9 cellular contexts compared by ENCODE assay signal in the genomic region with DNA sequence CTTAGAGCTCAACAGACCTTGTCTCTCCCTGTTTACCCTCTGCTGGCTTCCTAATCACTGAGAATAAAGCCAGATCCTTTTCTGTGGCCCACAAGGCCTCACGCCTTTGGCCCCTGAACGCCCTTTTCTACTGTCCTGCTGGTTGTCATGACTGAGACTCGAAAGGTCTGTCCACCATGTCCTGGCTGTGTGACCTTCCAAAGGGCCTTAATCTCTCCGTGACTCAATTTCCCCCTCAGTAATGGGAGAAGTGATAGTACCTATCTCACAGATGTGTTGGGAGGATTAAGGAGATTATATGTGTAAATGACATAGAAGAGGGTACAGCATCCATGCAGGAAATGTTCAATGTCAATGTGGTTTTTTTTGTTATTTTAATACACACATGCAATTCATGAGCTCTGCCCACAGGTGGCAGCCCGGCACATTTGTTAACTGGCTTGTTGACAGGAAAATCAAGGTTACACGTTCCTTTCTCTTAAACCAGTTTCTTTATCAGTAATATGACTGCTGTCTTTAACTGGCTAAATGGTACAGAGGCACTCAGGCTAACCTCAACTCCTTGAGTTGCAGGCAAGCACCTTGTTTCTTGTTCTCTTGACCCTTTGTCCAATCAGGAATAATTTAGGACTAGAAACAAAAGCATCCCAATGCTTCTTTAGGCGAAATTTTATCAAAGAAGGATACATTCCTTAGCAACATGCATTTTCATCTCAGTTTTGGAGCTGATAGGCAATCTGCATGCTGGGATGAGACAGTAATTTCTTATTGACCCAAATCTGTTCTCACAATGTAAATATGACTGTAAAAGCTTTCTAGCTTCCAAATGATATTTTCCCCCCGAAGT. TPM values are rescaled to one million over a fixed set of nuclear protein-coding genes. Genes with fewer than 3 reads are reported as not detected.
DNase-seq lines count a peak whose midpoint lies in the region; ATAC-seq, FAIRE-seq and TF ChIP-seq lines count a peak whose summit lies in the region.
"Had no signal": no experiment of that assay in that cellular context is flagged by ENCODE, and none has a peak within 500 bp of the region (broad histone marks: within the 10 kb centered on the region; RNA-seq: fewer than 3 reads in every experiment).

No MANE protein-coding gene starts in this region.

- no peaks in the 10 kb centered on the region for H4K20me1 ChIP-seq in SK-N-SH (ENCODE audit: insufficient read depth)

- peak; percentile 73 for TF ChIP-seq RAD21 in SK-N-SH (IDR thresholded peaks at IDR 0.05; ENCODE audit: low read length)

- no peak overlapping the region for H3K9ac ChIP-seq in SK-N-SH

- H2AFZ ChIP-seq in SK-N-SH (ENCODE audit: low read depth): no peak overlapping the region

- H3K9me3 ChIP-seq in SK-N-SH (no peaks in the 10 kb centered on the region), left ventricle myocardium inferior (replicated peaks) (no peaks in the 10 kb centered on the region), small intestine (ENCODE audit: control insufficient read depth, low read depth) (no peaks in the 10 kb centered on the region)
- H3K9me3 ChIP-seq: SJSA1 had no signal

- TF ChIP-seq EP300 in SK-N-SH (IDR thresholded peaks at IDR 0.05; ENCODE audit: borderline replicate concordance in 1 of 2, low read depth in 1 of 2, low read length in 1 of 2): no peak

- WGBS in SK-N-SH (ENCODE audit: low lambda C conversion rate): 36% methylated on average over 8 of the region's 8 CpGs
- WGBS in small intestine, 3 donors: 52 to 56% (median 56%) methylated on average over 8 of the region's 8 CpGs

- intact Hi-C loops in left ventricle myocardium inferior (cut with micrococcal nuclease): loop anchor here (10.0 kb wide), 1 partner anchor 317 kb away; no protein-coding TSS in a partner anchor

- ATAC-seq in GM18909 (IDR thresholded peaks at IDR 0.05; ENCODE audit: poor library complexity, unreplicated experiment) (peak; percentile 76), GM19452 (IDR thresholded peaks at IDR 0.05; ENCODE audit: unreplicated experiment) (no peak)

- CTCF ChIA-PET in SK-N-SH (lab: Yijun Ruan, JAX): interaction anchor here (0.6 to 1.8 kb wide), 20 partner anchors 8 to 491 kb away, joined by 3 to 25 read pairs (median 3); no protein-coding TSS in a partner anchor

- no peak overlapping the region for H3K4me2 ChIP-seq in SK-N-SH

- H3K4me1 ChIP-seq in SK-N-SH (ENCODE audit: control insufficient read depth in 1 of 2, insufficient read depth in 2 of 2, low read depth in 1 of 2, low read length in 1 of 2): peaks cover 0 to 5% of the 10 kb centered on the region in 2 experiments; a peak in 1 of 4 replicates
- H3K4me1 ChIP-seq in left ventricle myocardium inferior: peaks cover 5% of the 10 kb centered on the region
- H3K4me1 ChIP-seq in small intestine (ENCODE audit: control insufficient read depth in 2 of 2, insufficient read depth in 1 of 2, low read depth in 1 of 2, low read length in 1 of 2): no peaks in the 10 kb centered on the region

- H3K4me3 ChIP-seq in SK-N-SH (ENCODE audit: low read depth in 2 of 2, low read length in 1 of 2) (peak overlapping the region in 1 of 2 experiments; percentile 6; a peak in 1 of 4 replicates), left ventricle myocardium inferior (no peak overlapping the region), small intestine (ENCODE audit: low read depth in 1 of 2, low read length in 2 of 2) (no peak overlapping the region)
- H3K4me3 ChIP-seq: SJSA1 had no signal

- H3K27me3 ChIP-seq in SK-N-SH (ENCODE audit: insufficient read depth) (no peaks in the 10 kb centered on the region), left ventricle myocardium inferior (ENCODE audit: low read depth) (no peaks in the 10 kb centered on the region), small intestine (ENCODE audit: control insufficient read depth in 2 of 2, insufficient read depth in 2 of 2, low read length in 2 of 2) (no peaks in the 10 kb centered on the region)
- H3K27me3 ChIP-seq: SJSA1 had no signal

- POLR2A ChIA-PET in SK-N-SH (lab: Yijun Ruan, JAX): no interaction called here

- FAIRE-seq in small intestine (lab: Jason Lieb, UNC): no peak

- H3K36me3 ChIP-seq in SK-N-SH (replicated peaks in 1 of 2; ENCODE audit: control insufficient read depth in 1 of 2, insufficient read depth in 2 of 2, low read length in 1 of 2) (no peaks in the 10 kb centered on the region), left ventricle myocardium inferior (no peaks in the 10 kb centered on the region), small intestine (ENCODE audit: control insufficient read depth in 2 of 2, insufficient read depth in 2 of 2, low read length in 2 of 2) (no peaks in the 10 kb centered on the region)
- H3K36me3 ChIP-seq: SJSA1 had no signal

- no peaks in the 10 kb centered on the region for H3K79me2 ChIP-seq in SK-N-SH (ENCODE audit: insufficient read depth)

- DNase-seq in CD1c-positive myeloid dendritic cell (ENCODE audit: extremely low spot score): peak; percentile 46
- DNase-seq in HS-5 (ENCODE audit: low read depth): peak; percentile 41
- DNase-seq in SK-N-SH: peak; percentile 54
- DNase-seq in activated naive CD8-positive, alpha-beta T cell treated with anti-CD3 and anti-CD28 coated beads, Interleukin-2, amount 50 U/mL, for 16 hours (ENCODE audit: low read depth, low spot score): peak; percentile 15
- no peak for DNase-seq in left ventricle myocardium inferior
- DNase-seq in small intestine: peak; percentile 69

- no peaks in the 10 kb centered on the region for H3K9me2 ChIP-seq in SK-N-SH

- peak; percentile 78 for TF ChIP-seq CTCF in SK-N-SH (IDR thresholded peaks at IDR 0.05)
- TF ChIP-seq CTCF in left ventricle myocardium inferior (IDR thresholded peaks at IDR 0.05; ENCODE audit: borderline replicate concordance): peak; percentile 78

- H3K27ac ChIP-seq in SK-N-SH (ENCODE audit: low read depth in 2 of 2, low read length in 1 of 2) (no peak overlapping the region), left ventricle myocardium inferior (replicated peaks) (no peak overlapping the region), small intestine (ENCODE audit: low read depth in 1 of 2, low read length in 1 of 2) (no peak overlapping the region)
- H3K27ac ChIP-seq: SJSA1 had no signal

- H3F3A ChIP-seq in SK-N-SH (replicated peaks; ENCODE audit: insufficient read depth): no peaks in the 10 kb centered on the region

TF ChIP-seq in SK-N-SH, 30 proteins besides CTCF, POLR2A, EP300 and RAD21:
- no peak for TF ChIP-seq RXRA (IDR thresholded peaks at IDR 0.05; ENCODE audit: borderline replicate concordance, low read depth)
- TF ChIP-seq MXI1 (IDR thresholded peaks at IDR 0.05; ENCODE audit: low read depth, low read length): no peak
- TF ChIP-seq SMC3 (IDR thresholded peaks at IDR 0.05; ENCODE audit: low read depth, low read length): peak; percentile 79
- TF ChIP-seq TEAD4 (IDR thresholded peaks at IDR 0.05; ENCODE audit: borderline replicate concordance, insufficient read depth): no peak
- TF ChIP-seq NFIC (IDR thresholded peaks at IDR 0.05; ENCODE audit: borderline replicate concordance): 0 out of 2 replicates have a peak, but pooled peaks have one; percentile 5
TF ChIP-seq in SK-N-SH: peak in this region for 2.

RNA-seq across cellular contexts. Expression of gene SLC22A1, which starts 16.6 kb away (rescaled TPM):
- polyA plus RNA-seq in SK-N-SH (2012; rRNA removed) (0.10 and 0.20 TPM in 2 replicates), small intestine (under 1 TPM in 2 of 3 donors, not detected in 1; 0.21 to 0.89 TPM)
- 0.12 and 0.17 TPM in 2 replicates for polyA plus RNA-seq in SK-N-SH (2012; cell fraction: cytosol; rRNA removed)
- 0.62 and 2.6 TPM in 2 replicates for polyA plus RNA-seq in SK-N-SH (2012; cell fraction: nucleus; rRNA removed)
- 0.27 TPM for total RNA-seq in left ventricle myocardium inferior
- total RNA-seq: SJSA1 had no signal
